Comparison of ENCODE assay signal across 24 cellular contexts in the genomic region with DNA sequence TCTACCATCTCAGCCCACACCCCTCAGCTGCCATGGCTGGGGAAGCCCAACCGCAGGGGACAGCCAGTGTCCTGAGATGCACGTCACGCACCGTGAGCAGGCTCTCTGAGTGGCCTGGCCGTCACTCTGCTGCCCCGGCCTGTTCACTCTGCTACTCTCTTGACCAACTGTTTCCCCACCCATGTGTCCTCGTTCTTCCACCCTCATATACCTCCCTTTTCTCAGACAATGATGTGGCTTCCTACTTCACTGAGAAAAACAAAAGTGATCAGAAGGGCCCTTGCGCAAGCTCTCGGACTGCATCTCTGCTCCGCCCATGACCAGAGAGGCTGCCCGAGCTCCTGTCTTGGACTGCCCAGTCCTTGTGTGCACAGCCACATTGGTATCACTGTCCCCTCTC. TPM values are rescaled to one million over a fixed set of nuclear protein-coding genes. Genes with fewer than 3 reads are reported as not detected.
DNase-seq lines count a peak whose midpoint lies in the region; ATAC-seq and TF ChIP-seq lines count a peak whose summit lies in the region.
"Had no signal": no experiment of that assay in that cellular context is flagged by ENCODE, and none has a peak within 500 bp of the region (broad histone marks: within the 10 kb centered on the region; RNA-seq: fewer than 3 reads in every experiment).

No MANE protein-coding gene starts in this region.

- no peaks in the 10 kb centered on the region for H3K27me3 ChIP-seq in suprapubic skin
- H3K27me3 ChIP-seq: SJCRH30, uterus had no signal

- TF ChIP-seq POLR2A in suprapubic skin (IDR thresholded peaks at IDR 0.05) = no peak

- H3K4me1 ChIP-seq in HEK293 (ENCODE audit: control insufficient read depth, insufficient read depth, low read length) (no peaks in the 10 kb centered on the region), suprapubic skin (peaks cover 2% of the 10 kb centered on the region)

- peak overlapping the region; percentile 66 for H3K27ac Mint-ChIP-seq in activated CD4-positive, alpha-beta T cell treated with anti-CD3 and anti-CD28 coated beads for 36 hours
- H3K27ac Mint-ChIP-seq in activated naive CD8-positive, alpha-beta T cell = peak overlapping the region; percentile 69
- peak overlapping the region; percentile 32 to 45 for H3K27ac Mint-ChIP-seq in natural killer cell treated with Interleukin-12 subunit alpha and Interleukin-12 subunit beta and Interleukin-15 and Interleukin-18, amount 100 ng/mL, for 72 hours
- H3K27ac Mint-ChIP-seq: activated naive CD8-positive, alpha-beta T cell treated with anti-CD3 and anti-CD28 coated beads, Interleukin-2, amount 10 ng/mL, durations not matched to agents 7 days and 5 days had no signal

- TF ChIP-seq CTCF in HEK293 (tag by site-specific recombination; IDR thresholded peaks at IDR 0.05) = no peak
- TF ChIP-seq CTCF in suprapubic skin (IDR thresholded peaks at IDR 0.05) = no peak

- CTCF ChIA-PET in activated CD4-positive, alpha-beta T cell treated with anti-CD3 and anti-CD28 coated beads for 36 hours (lab: Charles Lee) = interaction anchor here (1.4 kb wide), 1 partner anchor 15 kb away, joined by 6 read pairs; no protein-coding TSS in a partner anchor
- CTCF ChIA-PET in HEK293 (lab: Yijun Ruan, JAX) = interaction anchor here (0.6 kb wide), 1 partner anchor 247 kb away, joined by 4 read pairs; no protein-coding TSS in a partner anchor

- no peak overlapping the region for H3K4me3 Mint-ChIP-seq in activated CD4-positive, alpha-beta T cell treated with anti-CD3 and anti-CD28 coated beads for 36 hours
- H3K4me3 Mint-ChIP-seq in activated naive CD8-positive, alpha-beta T cell = no peak overlapping the region
- H3K4me3 Mint-ChIP-seq in natural killer cell treated with Interleukin-12 subunit alpha and Interleukin-12 subunit beta and Interleukin-15 and Interleukin-18, amount 100 ng/mL, for 72 hours = no peak overlapping the region
- H3K4me3 Mint-ChIP-seq: activated naive CD8-positive, alpha-beta T cell treated with anti-CD3 and anti-CD28 coated beads, Interleukin-2, amount 10 ng/mL, durations not matched to agents 7 days and 5 days; brain had no signal

- H3K9me3 Mint-ChIP-seq in activated CD4-positive, alpha-beta T cell treated with anti-CD3 and anti-CD28 coated beads for 36 hours (ENCODE audit: low read depth) = no peaks in the 10 kb centered on the region
- no peaks in the 10 kb centered on the region for H3K9me3 Mint-ChIP-seq in activated naive CD8-positive, alpha-beta T cell (ENCODE audit: low read depth)
- H3K9me3 Mint-ChIP-seq in natural killer cell treated with Interleukin-12 subunit alpha and Interleukin-12 subunit beta and Interleukin-15 and Interleukin-18, amount 100 ng/mL, for 72 hours = no peaks in the 10 kb centered on the region
- H3K9me3 Mint-ChIP-seq: activated naive CD8-positive, alpha-beta T cell treated with anti-CD3 and anti-CD28 coated beads, Interleukin-2, amount 10 ng/mL, durations not matched to agents 7 days and 5 days had no signal

- H3K4me3 ChIP-seq in HEK293 (ENCODE audit: low read depth, low read length) (no peak overlapping the region), suprapubic skin (no peak overlapping the region)
- H3K4me3 ChIP-seq: coronary artery, left ventricle myocardium inferior, SJCRH30, uterus had no signal

- intact Hi-C loops in activated CD4-positive, alpha-beta T cell treated with anti-CD3 and anti-CD28 coated beads for 36 hours (cut with DNase I, micrococcal nuclease) = no loop called here

- WGBS in suprapubic skin = 89% methylated on average over 11 of the region's 11 CpGs

- no peak overlapping the region for H3K27ac ChIP-seq in HEK293 (ENCODE audit: extremely low read depth, low read depth, low read length)
- H3K27ac ChIP-seq in suprapubic skin = no peak overlapping the region
- H3K27ac ChIP-seq: coronary artery, left ventricle myocardium inferior, SJCRH30, uterus had no signal

- no peak for DNase-seq in activated CD4-positive, alpha-beta T cell treated with anti-CD3 and anti-CD28 coated beads for 36 hours
- no peak for DNase-seq in activated CD4-positive, alpha-beta T cell treated with anti-CD3 and anti-CD28 coated beads, Interleukin-2, amount 50 U/mL, for 48 hours
- DNase-seq in natural killer cell treated with Interleukin-12 subunit alpha and Interleukin-12 subunit beta and Interleukin-15 and Interleukin-18, amount 100 ng/mL, for 72 hours (ENCODE audit: low spot score) = no peak
- DNase-seq in GM03348 (ENCODE audit: low spot score) (no peak), suprapubic skin (ENCODE audit: low spot score in 2 of 2) (no peak)
- DNase-seq: activated naive CD8-positive, alpha-beta T cell treated with anti-CD3 and anti-CD28 coated beads, Interleukin-2, amount 10 ng/mL, durations not matched to agents 7 days and 5 days; EL; left ventricle myocardium inferior; NCI-H1092; NCI-H2029; NCI-H345; occipital lobe; retina; SJCRH30; stimulated activated CD4-positive, alpha-beta T cell treated with anti-CD3 and anti-CD28 coated beads, Interleukin-4, amount 100 ng/mL, for 24 hours; substantia nigra; T1000; uterus had no signal

- TF ChIP-seq EP300 in suprapubic skin (IDR thresholded peaks at IDR 0.05) = no peak

- ATAC-seq in activated CD4-positive, alpha-beta T cell treated with anti-CD3 and anti-CD28 coated beads for 36 hours = no peak
- peak in 1 of 2 donors; percentile 12 for ATAC-seq in natural killer cell treated with Interleukin-12 subunit alpha and Interleukin-12 subunit beta and Interleukin-15 and Interleukin-18, amount 100 ng/mL, for 72 hours
- no peak for ATAC-seq in SK-N-SH treated with all-trans-retinoic acid at 6 μM for 48 hours
- ATAC-seq: activated CD4-positive, CD25-positive, alpha-beta regulatory T cell treated with anti-CD3 and anti-CD28 coated beads, Interleukin-2, amount 50 U/mL, for 24 hours had no signal

- peaks cover 28% of the 10 kb centered on the region for H3K4me1 Mint-ChIP-seq in activated CD4-positive, alpha-beta T cell treated with anti-CD3 and anti-CD28 coated beads for 36 hours
- peaks cover 42% of the 10 kb centered on the region for H3K4me1 Mint-ChIP-seq in activated naive CD8-positive, alpha-beta T cell (ENCODE audit: low read depth)
- peaks cover 21 to 31% of the 10 kb centered on the region in 2 donors for H3K4me1 Mint-ChIP-seq in natural killer cell treated with Interleukin-12 subunit alpha and Interleukin-12 subunit beta and Interleukin-15 and Interleukin-18, amount 100 ng/mL, for 72 hours (ENCODE audit: low read depth in 2 of 2)

- H3K9me3 ChIP-seq in HEK293 (ENCODE audit: control insufficient read depth, insufficient read depth, low read depth, low read length) (no peaks in the 10 kb centered on the region), suprapubic skin (no peaks in the 10 kb centered on the region)
- H3K9me3 ChIP-seq: left ventricle myocardium inferior, SJCRH30, uterus had no signal

- no peaks in the 10 kb centered on the region for H3K27me3 Mint-ChIP-seq in activated CD4-positive, alpha-beta T cell treated with anti-CD3 and anti-CD28 coated beads for 36 hours
- H3K27me3 Mint-ChIP-seq in activated naive CD8-positive, alpha-beta T cell = no peaks in the 10 kb centered on the region
- no peaks in the 10 kb centered on the region for H3K27me3 Mint-ChIP-seq in natural killer cell treated with Interleukin-12 subunit alpha and Interleukin-12 subunit beta and Interleukin-15 and Interleukin-18, amount 100 ng/mL, for 72 hours
- H3K27me3 Mint-ChIP-seq: activated naive CD8-positive, alpha-beta T cell treated with anti-CD3 and anti-CD28 coated beads, Interleukin-2, amount 10 ng/mL, durations not matched to agents 7 days and 5 days had no signal

- POLR2A ChIA-PET in activated CD4-positive, alpha-beta T cell treated with anti-CD3 and anti-CD28 coated beads for 36 hours (lab: Charles Lee) = no interaction called here
- POLR2A ChIA-PET in HEK293 (lab: Yijun Ruan, JAX) = no interaction called here

- peaks cover 20 to 80% of the 10 kb centered on the region in 2 experiments for H3K36me3 ChIP-seq in HEK293 (ENCODE audit: control insufficient read depth in 2 of 2, insufficient read depth in 1 of 2, low read length in 2 of 2)
- peaks cover 72% of the 10 kb centered on the region for H3K36me3 ChIP-seq in suprapubic skin
- H3K36me3 ChIP-seq: SJCRH30, uterus had no signal

- peaks cover 71% of the 10 kb centered on the region for H3K36me3 Mint-ChIP-seq in activated CD4-positive, alpha-beta T cell treated with anti-CD3 and anti-CD28 coated beads for 36 hours (ENCODE audit: low read depth)
- H3K36me3 Mint-ChIP-seq in activated naive CD8-positive, alpha-beta T cell = peaks cover 15% of the 10 kb centered on the region
- H3K36me3 Mint-ChIP-seq in natural killer cell treated with Interleukin-12 subunit alpha and Interleukin-12 subunit beta and Interleukin-15 and Interleukin-18, amount 100 ng/mL, for 72 hours = peaks cover 28% of the 10 kb centered on the region

TF ChIP-seq in HEK293, 187 proteins besides CTCF, POLR2A, EP300 and RAD21 (continues in another document):
- no peak for TF ChIP-seq HOXA7 (CRISPR knock-in tag; IDR thresholded peaks at IDR 0.05; ENCODE audit: borderline replicate concordance)

TF ChIP-seq in SK-N-SH treated with all-trans-retinoic acid at 6 μM for 48 hours, 23 proteins besides CTCF, POLR2A, EP300 and RAD21:
- no peak for TF ChIP-seq ZFP30 (CRISPR knock-in tag; IDR thresholded peaks at IDR 0.05)
- TF ChIP-seq SNAI2 (CRISPR knock-in tag; IDR thresholded peaks at IDR 0.05) = no peak
- TF ChIP-seq ZNF70 (CRISPR knock-in tag; IDR thresholded peaks at IDR 0.05) = no peak
- TF ChIP-seq OSR1 (CRISPR knock-in tag; IDR thresholded peaks at IDR 0.05) = no peak
- TF ChIP-seq, protein P1, sequence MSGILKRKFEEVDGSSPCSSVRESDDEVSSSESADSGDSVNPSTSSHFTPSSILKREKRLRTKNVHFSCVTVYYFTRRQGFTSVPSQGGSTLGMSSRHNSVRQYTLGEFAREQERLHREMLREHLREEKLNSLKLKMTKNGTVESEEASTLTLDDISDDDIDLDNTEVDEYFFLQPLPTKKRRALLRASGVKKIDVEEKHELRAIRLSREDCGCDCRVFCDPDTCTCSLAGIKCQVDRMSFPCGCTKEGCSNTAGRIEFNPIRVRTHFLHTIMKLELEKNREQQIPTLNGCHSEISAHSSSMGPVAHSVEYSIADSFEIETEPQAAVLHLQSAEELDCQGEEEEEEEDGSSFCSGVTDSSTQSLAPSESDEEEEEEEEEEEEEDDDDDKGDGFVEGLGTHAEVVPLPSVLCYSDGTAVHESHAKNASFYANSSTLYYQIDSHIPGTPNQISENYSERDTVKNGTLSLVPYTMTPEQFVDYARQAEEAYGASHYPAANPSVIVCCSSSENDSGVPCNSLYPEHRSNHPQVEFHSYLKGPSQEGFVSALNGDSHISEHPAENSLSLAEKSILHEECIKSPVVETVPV (CRISPR knock-in tag; IDR thresholded peaks at IDR 0.05) = no peak

RNA-seq across cellular contexts. Expression of a gene that starts 47.6 kb away (rescaled TPM):
- 10 to 100 TPM; 48.0 to 48.2 TPM for total RNA-seq in activated CD4-positive, alpha-beta T cell treated with anti-CD3 and anti-CD28 coated beads for 36 hours
- 100 to 1,000 TPM; 111 to 135 TPM for total RNA-seq in natural killer cell treated with Interleukin-12 subunit alpha and Interleukin-12 subunit beta and Interleukin-15 and Interleukin-18, amount 100 ng/mL, for 72 hours
- total RNA-seq in suprapubic skin = 100 to 1,000 TPM in 1 of 4 donors, 10 to 100 TPM in 3; 44.8 to 155 (median 62.5) TPM
